Comparison of ENCODE assay signal across 16 cellular contexts in the genomic region with DNA sequence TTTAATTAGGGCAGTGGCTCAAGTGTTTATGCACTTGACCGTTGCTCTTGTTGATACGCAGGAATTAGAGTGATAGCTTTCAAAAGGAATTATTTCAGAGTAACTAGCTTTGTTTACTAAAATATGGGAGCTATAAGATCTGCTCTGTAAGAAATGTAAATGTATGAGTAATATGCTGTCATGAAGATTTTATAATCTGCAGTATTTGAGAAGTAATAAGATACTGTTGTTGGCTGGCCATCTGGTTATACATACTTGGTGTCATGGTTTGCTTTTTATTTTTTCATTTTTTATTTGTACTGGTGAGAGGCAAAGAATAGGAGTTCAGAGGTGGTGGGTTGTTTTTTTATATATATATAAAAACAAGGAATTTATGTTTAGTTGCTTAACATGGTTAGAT. TPM values are rescaled to one million over a fixed set of nuclear protein-coding genes. Genes with fewer than 3 reads are reported as not detected.
DNase-seq lines count a peak whose midpoint lies in the region; ATAC-seq and TF ChIP-seq lines count a peak whose summit lies in the region.
"Had no signal": no experiment of that assay in that cellular context is flagged by ENCODE, and none has a peak within 500 bp of the region (broad histone marks: within the 10 kb centered on the region; RNA-seq: fewer than 3 reads in every experiment).

No MANE protein-coding gene starts in this region.

- H3K27me3 ChIP-seq in brain microvascular endothelial cell (replicated peaks), result no peaks in the 10 kb centered on the region
- H3K27me3 ChIP-seq: adrenal gland, pancreas had no signal

- CTCF ChIA-PET in activated CD4-positive, alpha-beta T cell treated with anti-CD3 and anti-CD28 coated beads for 36 hours (lab: Charles Lee), result interaction anchor here (1.0 kb wide), 1 partner anchor 35 kb away, joined by 3 read pairs; no protein-coding TSS in a partner anchor

- in situ Hi-C loops in brain microvascular endothelial cell (cut with HindIII; ENCODE audit: low pct_ligation_motif_present, low sequenced_read_pairs), result no loop called here

- no peak for ATAC-seq in activated CD4-positive, alpha-beta T cell treated with anti-CD3 and anti-CD28 coated beads for 36 hours
- no peak for ATAC-seq in natural killer cell
- ATAC-seq: pancreas, Right ventricle myocardium inferior had no signal

- no peaks in the 10 kb centered on the region for H3K36me3 ChIP-seq in brain microvascular endothelial cell (replicated peaks)
- H3K36me3 ChIP-seq: adrenal gland, pancreas had no signal

- peak overlapping the region; percentile 99 for H3K27ac Mint-ChIP-seq in activated CD4-positive, alpha-beta T cell treated with anti-CD3 and anti-CD28 coated beads for 36 hours
- peak overlapping the region; percentile 13 to 98 (median 96) for H3K27ac Mint-ChIP-seq in IgD-negative memory B cell
- peak overlapping the region; percentile 100 for H3K27ac Mint-ChIP-seq in activated T-helper 1 cell treated with anti-CD3 and anti-CD28 coated beads, Interleukin-12 subunit alpha, Interleukin-12 subunit beta, Interleukin-2, Interleukin-4 antibody, amounts not matched to agents 30 ng/mL and 10 ng/mL and 1 ng/mL, durations not matched to agents 14 hours and 24 hours and 36 hours
- H3K27ac Mint-ChIP-seq in natural killer cell, result peak overlapping the region; percentile 92 to 98

- H3K9me3 Mint-ChIP-seq in activated CD4-positive, alpha-beta T cell treated with anti-CD3 and anti-CD28 coated beads for 36 hours (ENCODE audit: low read depth), result no peaks in the 10 kb centered on the region
- H3K9me3 Mint-ChIP-seq in IgD-negative memory B cell (peaks cover 0 to 3% (median 0%) of the 10 kb centered on the region in 3 donors), natural killer cell (peaks cover 0 to 2% of the 10 kb centered on the region in 2 donors)
- peaks cover 4% of the 10 kb centered on the region for H3K9me3 Mint-ChIP-seq in activated T-helper 1 cell treated with anti-CD3 and anti-CD28 coated beads, Interleukin-12 subunit alpha, Interleukin-12 subunit beta, Interleukin-2, Interleukin-4 antibody, amounts not matched to agents 30 ng/mL and 10 ng/mL and 1 ng/mL, durations not matched to agents 14 hours and 24 hours and 36 hours

- POLR2A ChIA-PET in activated CD4-positive, alpha-beta T cell treated with anti-CD3 and anti-CD28 coated beads for 36 hours (lab: Charles Lee), result no interaction called here

- H3K36me3 Mint-ChIP-seq in activated CD4-positive, alpha-beta T cell treated with anti-CD3 and anti-CD28 coated beads for 36 hours (ENCODE audit: low read depth), result peaks cover 4% of the 10 kb centered on the region
- H3K36me3 Mint-ChIP-seq in IgD-negative memory B cell (peaks cover 10% of the 10 kb centered on the region), natural killer cell (no peaks in the 10 kb centered on the region)
- peaks cover 32% of the 10 kb centered on the region for H3K36me3 Mint-ChIP-seq in activated T-helper 1 cell treated with anti-CD3 and anti-CD28 coated beads, Interleukin-12 subunit alpha, Interleukin-12 subunit beta, Interleukin-2, Interleukin-4 antibody, amounts not matched to agents 30 ng/mL and 10 ng/mL and 1 ng/mL, durations not matched to agents 14 hours and 24 hours and 36 hours (ENCODE audit: low read depth)

- H3K27ac ChIP-seq in brain microvascular endothelial cell, result no peak overlapping the region
- H3K27ac ChIP-seq: epithelial cell of prostate had no signal

- H3K4me3 Mint-ChIP-seq in activated CD4-positive, alpha-beta T cell treated with anti-CD3 and anti-CD28 coated beads for 36 hours, result peak overlapping the region; percentile 68
- H3K4me3 Mint-ChIP-seq in IgD-negative memory B cell, result peak overlapping the region in 2 of 4 donors; percentile 85 to 88
- peak overlapping the region; percentile 76 for H3K4me3 Mint-ChIP-seq in activated T-helper 1 cell treated with anti-CD3 and anti-CD28 coated beads, Interleukin-12 subunit alpha, Interleukin-12 subunit beta, Interleukin-2, Interleukin-4 antibody, amounts not matched to agents 30 ng/mL and 10 ng/mL and 1 ng/mL, durations not matched to agents 14 hours and 24 hours and 36 hours
- H3K4me3 Mint-ChIP-seq in natural killer cell, result peak overlapping the region; percentile 62

- intact Hi-C loops in activated CD4-positive, alpha-beta T cell treated with anti-CD3 and anti-CD28 coated beads for 36 hours (cut with DNase I, micrococcal nuclease), result loop anchor here (1.0 to 10.0 kb wide), 5 partner anchors 34 to 1280 kb away; partner anchors contain the start of genes CEP83 (in 1 of the 2), EEA1 (in 1 of the 2), PLXNC1 (in 1 of the 2) and UBE2N (in 1 of the 2)
- intact Hi-C loops in activated T-helper 1 cell treated with anti-CD3 and anti-CD28 coated beads, Interleukin-12 subunit alpha, Interleukin-12 subunit beta, Interleukin-2, Interleukin-4 antibody, amounts not matched to agents 30 ng/mL and 10 ng/mL and 1 ng/mL, durations not matched to agents 14 hours and 24 hours and 36 hours (cut with micrococcal nuclease), result loop anchor here (5.0 to 10.0 kb wide), 4 partner anchors 422 to 1008 kb away; partner anchors contain the start of genes FGD6, SOCS2 and VEZT
- intact Hi-C loops in natural killer cell (cut with micrococcal nuclease), result loop anchor here (2.0 to 10.0 kb wide), 3 partner anchors 26 to 58 kb away; no protein-coding TSS in a partner anchor

- no peak overlapping the region for H3K4me3 ChIP-seq in brain microvascular endothelial cell (ENCODE audit: low read depth, low read length)
- H3K4me3 ChIP-seq: pancreas, skin epidermis had no signal

- no peak for DNase-seq in activated CD4-positive, alpha-beta T cell treated with anti-CD3 and anti-CD28 coated beads for 36 hours
- no peak for DNase-seq in activated CD4-positive, alpha-beta T cell treated with anti-CD3 and anti-CD28 coated beads, Interleukin-2, amount 50 U/mL, for 1 hour
- no peak for DNase-seq in activated T-helper 1 cell treated with anti-CD3 and anti-CD28 coated beads, Interleukin-12 subunit alpha, Interleukin-12 subunit beta, Interleukin-2, Interleukin-4 antibody, amounts not matched to agents 30 ng/mL and 10 ng/mL and 1 ng/mL, durations not matched to agents 14 hours and 24 hours and 36 hours (ENCODE audit: low spot score)
- DNase-seq in natural killer cell (no peak), cerebellar cortex (ENCODE audit: low spot score) (no peak), brain microvascular endothelial cell (no peak), NCI-H748 treated with DMSO at 0.1 percent for 48 hours (lab: John Stamatoyannopoulos, UW) (no peak)
- DNase-seq: activated CD8-positive, alpha-beta memory T cell treated with anti-CD3 and anti-CD28 coated beads for 24 hours; adrenal gland; NCI-H187 treated with DMSO at 0.1 percent for 48 hours; NCI-H526 treated with DMSO at 0.1 percent for 48 hours; pancreas had no signal

- no peaks in the 10 kb centered on the region for H3K27me3 Mint-ChIP-seq in activated CD4-positive, alpha-beta T cell treated with anti-CD3 and anti-CD28 coated beads for 36 hours
- no peaks in the 10 kb centered on the region for H3K27me3 Mint-ChIP-seq in IgD-negative memory B cell
- no peaks in the 10 kb centered on the region for H3K27me3 Mint-ChIP-seq in activated T-helper 1 cell treated with anti-CD3 and anti-CD28 coated beads, Interleukin-12 subunit alpha, Interleukin-12 subunit beta, Interleukin-2, Interleukin-4 antibody, amounts not matched to agents 30 ng/mL and 10 ng/mL and 1 ng/mL, durations not matched to agents 14 hours and 24 hours and 36 hours (ENCODE audit: insufficient read depth)
- H3K27me3 Mint-ChIP-seq in natural killer cell (ENCODE audit: low read depth in 2 of 2), result no peaks in the 10 kb centered on the region

- no peak for TF ChIP-seq CTCF in natural killer cell (IDR thresholded peaks at IDR 0.05)
- TF ChIP-seq CTCF in brain microvascular endothelial cell (IDR thresholded peaks at IDR 0.05; ENCODE audit: low read depth, low read length, missing control alignments), result no peak

- H3K4me1 Mint-ChIP-seq in activated CD4-positive, alpha-beta T cell treated with anti-CD3 and anti-CD28 coated beads for 36 hours, result peaks cover 60% of the 10 kb centered on the region
- H3K4me1 Mint-ChIP-seq in IgD-negative memory B cell (peaks cover 55 to 64% (median 62%) of the 10 kb centered on the region in 3 donors), natural killer cell (peaks cover 58 to 73% of the 10 kb centered on the region in 2 donors)
- H3K4me1 Mint-ChIP-seq in activated T-helper 1 cell treated with anti-CD3 and anti-CD28 coated beads, Interleukin-12 subunit alpha, Interleukin-12 subunit beta, Interleukin-2, Interleukin-4 antibody, amounts not matched to agents 30 ng/mL and 10 ng/mL and 1 ng/mL, durations not matched to agents 14 hours and 24 hours and 36 hours (ENCODE audit: low read depth), result peaks cover 85% of the 10 kb centered on the region

RNA-seq across cellular contexts. Expression of gene PLXNC1, which starts 58.5 kb away (rescaled TPM):
- 1 to 10 TPM; 5.3 TPM for total RNA-seq in activated CD4-positive, alpha-beta T cell treated with anti-CD3 and anti-CD28 coated beads for 36 hours
- polyA plus RNA-seq in IgD-negative memory B cell, result 6.6 TPM
- 18.8 and 22.7 TPM in 2 replicates for total RNA-seq in activated T-helper 1 cell treated with anti-CD3 and anti-CD28 coated beads, Interleukin-12 subunit alpha, Interleukin-12 subunit beta, Interleukin-2, Interleukin-4 antibody, amounts not matched to agents 30 ng/mL and 10 ng/mL and 1 ng/mL, durations not matched to agents 14 hours and 24 hours and 36 hours
- 10 to 100 TPM; 22.0 to 30.7 (median 26.5) TPM for total RNA-seq in natural killer cell
